In genomic region chr18:48599391-48599790, GRCh38 we compare ENCODE assay signal across 1 cellular context.
TF ChIP-seq lines count a peak whose summit lies in the region.

No MANE protein-coding gene starts in this region.

TF ChIP-seq in IMR-90, 13 proteins besides CTCF, POLR2A, EP300 and RAD21 (continued from another document):
- TF ChIP-seq BHLHE40 (IDR thresholded peaks at IDR 0.05; ENCODE audit: low read depth, low read length): no peak
- TF ChIP-seq NFE2L2 (IDR thresholded peaks at IDR 0.05; ENCODE audit: low read depth, low read length): no peak
